In genomic region chr2:189629553-189630453, GRCh38 we compare ENCODE assay signal across 18 cellular contexts. TPM values are rescaled to one million over a fixed set of nuclear protein-coding genes. Genes with fewer than 3 reads are reported as not detected.
DNase-seq lines count a peak whose midpoint lies in the region; ATAC-seq and TF ChIP-seq lines count a peak whose summit lies in the region.
"Had no signal": no experiment of that assay in that cellular context is flagged by ENCODE, and none has a peak within 500 bp of the region (broad histone marks: within the 10 kb centered on the region; RNA-seq: fewer than 3 reads in every experiment).

No MANE protein-coding gene starts in this region.

- H3K4me1 Mint-ChIP-seq in osteocyte (ENCODE audit: unreplicated experiment), result peaks cover 25% of the 10 kb centered on the region

- H3K27me3 Mint-ChIP-seq in osteocyte (ENCODE audit: unreplicated experiment), result no peaks in the 10 kb centered on the region
- H3K27me3 Mint-ChIP-seq: progenitor cell of endocrine pancreas had no signal

- H3K9me3 Mint-ChIP-seq in osteocyte (ENCODE audit: unreplicated experiment), result no peaks in the 10 kb centered on the region

- ATAC-seq in GM21515 (IDR thresholded peaks at IDR 0.05; ENCODE audit: unreplicated experiment), result no peak

- in situ Hi-C loops in astrocyte of the spinal cord (cut with HindIII; ENCODE audit: low sequenced_read_pairs), result no loop called here

- H3K4me3 ChIP-seq in astrocyte of the spinal cord (ENCODE audit: low read depth, low read length) (no peak overlapping the region), fibroblast of villous mesenchyme (ENCODE audit: low read depth, low read length) (no peak overlapping the region)
- H3K4me3 ChIP-seq: breast epithelium, GM12878 had no signal

- H3K4me3 Mint-ChIP-seq in osteocyte (ENCODE audit: unreplicated experiment), result no peak overlapping the region

- H3K36me3 Mint-ChIP-seq in osteocyte (ENCODE audit: unreplicated experiment), result no peaks in the 10 kb centered on the region

- H3K27ac Mint-ChIP-seq in osteocyte (ENCODE audit: unreplicated experiment), result peak overlapping the region; percentile 86
- H3K27ac Mint-ChIP-seq: progenitor cell of endocrine pancreas had no signal

- peak; percentile 41 for DNase-seq in EH (ENCODE audit: low read depth)
- peak; percentile 23 for DNase-seq in astrocyte of the spinal cord (ENCODE audit: low read depth, low spot score)
- peak; percentile 70 for DNase-seq in fibroblast of villous mesenchyme (ENCODE audit: low read depth)
- no peak for DNase-seq in osteocyte (ENCODE audit: extremely low spot score, unreplicated experiment)
- no peak for DNase-seq in DMS79 treated with DMSO at 0.1 percent for 48 hours (lab: John Stamatoyannopoulos, UW)
- DNase-seq in NCI-H1417 (lab: John Stamatoyannopoulos, UW), result no peak
- DNase-seq in amygdala (lab: John Stamatoyannopoulos, UW), result no peak
- DNase-seq: activated CD4-positive, alpha-beta T cell treated with anti-CD3 and anti-CD28 coated beads for 48 hours; activated naive CD4-positive, alpha-beta T cell; effector CD4-positive, alpha-beta T cell; GOT3; NCI-H1694 treated with DMSO at 0.1 percent for 48 hours; NCI-H446 treated with DMSO at 0.1 percent for 48 hours; T1000 had no signal

- TF ChIP-seq CTCF in astrocyte of the spinal cord (IDR thresholded peaks at IDR 0.05; ENCODE audit: low read depth, low read length) (no peak), fibroblast of villous mesenchyme (IDR thresholded peaks at IDR 0.05; ENCODE audit: insufficient read depth, low read depth, low read length) (no peak), osteocyte (IDR thresholded peaks at IDR 0.05) (no peak)

RNA-seq across cellular contexts. Expression of gene ASNSD1, which starts 31.5 kb away (rescaled TPM):
- total RNA-seq in fibroblast of villous mesenchyme (49.0 and 69.1 TPM in 2 replicates), osteocyte (46.0 and 47.6 TPM in 2 replicates)

RNA-seq across cellular contexts. Expression of gene ANKAR, which starts 44.7 kb away (rescaled TPM):
- total RNA-seq in fibroblast of villous mesenchyme (5.6 and 7.1 TPM in 2 replicates), osteocyte (5.7 and 6.0 TPM in 2 replicates)

RNA-seq across cellular contexts. Expression of gene SLC40A1, which starts 49.2 kb away (rescaled TPM):
- 7.7 and 19.4 TPM in 2 replicates for total RNA-seq in fibroblast of villous mesenchyme
- total RNA-seq in osteocyte, result 10.8 and 11.4 TPM in 2 replicates

Comparison
In these comparisons a context has a peak if more than half of its experiments do, and no peak if none do; other contexts are left out.
1. DNase-seq: peak in EH (single experiment), astrocyte of the spinal cord (single experiment) and fibroblast of villous mesenchyme (single experiment); none in osteocyte (single experiment), DMS79 treated with DMSO at 0.1 percent for 48 hours (single experiment), NCI-H1417 (0 of 3) and amygdala (0 of 56).